In genomic region chr7:32588657-32589056, GRCh38 we compare ENCODE assay signal across 8 cellular contexts.
DNase-seq lines count a peak whose midpoint lies in the region; ATAC-seq lines count a peak whose summit lies in the region.

No MANE protein-coding gene starts in this region.

- ATAC-seq in HG03575 (IDR thresholded peaks at IDR 0.05; ENCODE audit: extremely low read depth, insufficient number of reproducible peaks, low FRiP score, unreplicated experiment): peak; percentile 53
- ATAC-seq in naive thymus-derived CD8-positive, alpha-beta T cell: no peak

- H3K9me3 Mint-ChIP-seq in activated CD4-positive, alpha-beta T cell treated with anti-CD3 and anti-CD28 coated beads, Interleukin-2, amount 10 ng/mL, durations not matched to agents 24 days and 14 days: no peaks in the 10 kb centered on the region
- no peaks in the 10 kb centered on the region for H3K9me3 Mint-ChIP-seq in naive thymus-derived CD8-positive, alpha-beta T cell

- peak overlapping the region; percentile 75 for H3K27ac Mint-ChIP-seq in activated CD4-positive, alpha-beta T cell treated with anti-CD3 and anti-CD28 coated beads, Interleukin-2, amount 10 ng/mL, durations not matched to agents 24 days and 14 days
- peak overlapping the region in 6 of 10 donors; percentile 19 to 82 (median 66) for H3K27ac Mint-ChIP-seq in naive thymus-derived CD8-positive, alpha-beta T cell

- POLR2A ChIA-PET in naive thymus-derived CD8-positive, alpha-beta T cell (lab: Charles Lee): interaction anchor here (1.1 kb wide), 1 partner anchor 14 kb away, joined by 3 read pairs; no protein-coding TSS in a partner anchor

- peaks cover 22% of the 10 kb centered on the region for H3K36me3 Mint-ChIP-seq in activated CD4-positive, alpha-beta T cell treated with anti-CD3 and anti-CD28 coated beads, Interleukin-2, amount 10 ng/mL, durations not matched to agents 24 days and 14 days (ENCODE audit: low read depth)
- H3K36me3 Mint-ChIP-seq in naive thymus-derived CD8-positive, alpha-beta T cell: peaks cover 0 to 39% (median 11%) of the 10 kb centered on the region in 3 donors

- H3K4me3 Mint-ChIP-seq in activated CD4-positive, alpha-beta T cell treated with anti-CD3 and anti-CD28 coated beads, Interleukin-2, amount 10 ng/mL, durations not matched to agents 24 days and 14 days: peak overlapping the region; percentile 15
- no peak overlapping the region for H3K4me3 Mint-ChIP-seq in naive thymus-derived CD8-positive, alpha-beta T cell

- no peak for DNase-seq in activated CD4-positive, alpha-beta T cell treated with anti-CD3 and anti-CD28 coated beads, Interleukin-2, amount 10 ng/mL, durations not matched to agents 24 days and 14 days
- no peak for DNase-seq in activated CD4-positive, alpha-beta T cell treated with anti-CD3 and anti-CD28 coated beads for 1 hour
- DNase-seq in astrocyte of the hippocampus (ENCODE audit: low read depth, low spot score) (peak; percentile 86), amygdala (lab: John Stamatoyannopoulos, UW) (no peak), NCI-H1105 (lab: John Stamatoyannopoulos, UW) (no peak)
- no peak for DNase-seq in naive thymus-derived CD8-positive, alpha-beta T cell
- no peak for DNase-seq in stimulated activated CD8-positive, alpha-beta memory T cell treated with anti-CD3 and anti-CD28 coated beads, Interleukin-4, amount 100 ng/mL, for 48 hours

- H3K27me3 Mint-ChIP-seq in activated CD4-positive, alpha-beta T cell treated with anti-CD3 and anti-CD28 coated beads, Interleukin-2, amount 10 ng/mL, durations not matched to agents 24 days and 14 days: no peaks in the 10 kb centered on the region
- H3K27me3 Mint-ChIP-seq in naive thymus-derived CD8-positive, alpha-beta T cell: no peaks in the 10 kb centered on the region

- H3K4me1 Mint-ChIP-seq in activated CD4-positive, alpha-beta T cell treated with anti-CD3 and anti-CD28 coated beads, Interleukin-2, amount 10 ng/mL, durations not matched to agents 24 days and 14 days: peaks cover 13% of the 10 kb centered on the region
- H3K4me1 Mint-ChIP-seq in naive thymus-derived CD8-positive, alpha-beta T cell: peaks cover 0 to 4% (median 1%) of the 10 kb centered on the region in 4 donors

- intact Hi-C loops in activated CD4-positive, alpha-beta T cell treated with anti-CD3 and anti-CD28 coated beads, Interleukin-2, amount 10 ng/mL, durations not matched to agents 24 days and 14 days (cut with micrococcal nuclease): loop anchor here (1.0 kb wide), 1 partner anchor 98 kb away; the partner anchor contains the start of gene LSM5
